28 cellular contexts compared by ENCODE assay signal in genomic region chrX:70175338-70175737, GRCh38. TPM values are rescaled to one million over a fixed set of nuclear protein-coding genes. Genes with fewer than 3 reads are reported as not detected.
"Had no signal": no experiment of that assay in that cellular context is flagged by ENCODE, and none has a peak within 500 bp of the region (broad histone marks: within the 10 kb centered on the region; RNA-seq: fewer than 3 reads in every experiment).

No MANE protein-coding gene starts in this region.

- H3K9me3 Mint-ChIP-seq: activated CD4-positive, alpha-beta memory T cell treated with anti-CD3 and anti-CD28 coated beads, Interleukin-2, amount 10 ng/mL, durations not matched to agents 7 days and 5 days; activated naive CD8-positive, alpha-beta T cell treated with anti-CD3 and anti-CD28 coated beads for 36 hours; memory B cell; neural crest cell had no signal

- H3K27ac ChIP-seq: cardiac muscle cell, esophagus squamous epithelium, heart right ventricle, transverse colon, uterus had no signal

- H3K27ac Mint-ChIP-seq: activated CD4-positive, alpha-beta memory T cell treated with anti-CD3 and anti-CD28 coated beads, Interleukin-2, amount 10 ng/mL, durations not matched to agents 7 days and 5 days; activated CD8-positive, alpha-beta memory T cell treated with anti-CD3 and anti-CD28 coated beads, Interleukin-2, amount 10 ng/mL, durations not matched to agents 7 days and 5 days; memory B cell; progenitor cell of endocrine pancreas had no signal

- H3K36me3 Mint-ChIP-seq: activated CD8-positive, alpha-beta memory T cell treated with anti-CD3 and anti-CD28 coated beads, Interleukin-2, amount 10 ng/mL, durations not matched to agents 7 days and 5 days; activated naive CD8-positive, alpha-beta T cell treated with anti-CD3 and anti-CD28 coated beads for 36 hours; memory B cell; naive B cell had no signal

- H3K27me3 Mint-ChIP-seq: activated CD4-positive, alpha-beta memory T cell treated with anti-CD3 and anti-CD28 coated beads, Interleukin-2, amount 10 ng/mL, durations not matched to agents 7 days and 5 days; activated CD8-positive, alpha-beta memory T cell treated with anti-CD3 and anti-CD28 coated beads, Interleukin-2, amount 10 ng/mL, durations not matched to agents 7 days and 5 days; activated naive CD8-positive, alpha-beta T cell treated with anti-CD3 and anti-CD28 coated beads for 36 hours; memory B cell; naive B cell; progenitor cell of endocrine pancreas had no signal

- H3K4me3 Mint-ChIP-seq: activated CD4-positive, alpha-beta memory T cell treated with anti-CD3 and anti-CD28 coated beads, Interleukin-2, amount 10 ng/mL, durations not matched to agents 7 days and 5 days; activated CD8-positive, alpha-beta memory T cell treated with anti-CD3 and anti-CD28 coated beads, Interleukin-2, amount 10 ng/mL, durations not matched to agents 7 days and 5 days; activated naive CD8-positive, alpha-beta T cell treated with anti-CD3 and anti-CD28 coated beads for 36 hours; memory B cell; naive B cell; neural crest cell had no signal

- ATAC-seq: activated CD8-positive, alpha-beta memory T cell treated with anti-CD3 and anti-CD28 coated beads, Interleukin-2, amount 10 ng/mL, durations not matched to agents 7 days and 5 days; heart right ventricle; left ventricle myocardium superior; right cardiac atrium had no signal

- DNase-seq: activated CD4-positive, alpha-beta memory T cell treated with anti-CD3 and anti-CD28 coated beads, Interleukin-2, amount 10 ng/mL, durations not matched to agents 7 days and 5 days; activated CD4-positive, alpha-beta T cell treated with anti-CD3 and anti-CD28 coated beads for 48 hours; activated CD4-positive, CD25-positive, alpha-beta regulatory T cell; activated CD8-positive, alpha-beta memory T cell treated with anti-CD3 and anti-CD28 coated beads, Interleukin-2, amount 10 ng/mL, durations not matched to agents 7 days and 5 days; activated naive CD4-positive, alpha-beta T cell; activated naive CD8-positive, alpha-beta T cell treated with anti-CD3 and anti-CD28 coated beads for 36 hours; amygdala; effector memory CD4-positive, alpha-beta T cell; esophagus squamous epithelium; heart right ventricle; kidney glomerular epithelial cell; left ventricle myocardium superior; naive B cell; right cardiac atrium; stimulated activated CD4-positive, alpha-beta T cell treated with anti-CD3 and anti-CD28 coated beads, Interleukin-2, amount 100 ng/mL, for 24 hours; stimulated activated naive CD4-positive, alpha-beta T cell treated with Interleukin-2 at 50 U/mL for 16 hours; transverse colon; uterus had no signal

RNA-seq across cellular contexts. Expression of gene DGAT2L6, which starts 1.9 kb away (rescaled TPM):
- total RNA-seq: activated CD4-positive, alpha-beta memory T cell treated with anti-CD3 and anti-CD28 coated beads, Interleukin-2, amount 10 ng/mL, durations not matched to agents 7 days and 5 days; activated CD8-positive, alpha-beta memory T cell treated with anti-CD3 and anti-CD28 coated beads, Interleukin-2, amount 10 ng/mL, durations not matched to agents 7 days and 5 days; activated naive CD8-positive, alpha-beta T cell treated with anti-CD3 and anti-CD28 coated beads for 36 hours; cardiac muscle cell; dermis blood vessel endothelial cell; endothelial cell of umbilical vein; esophagus squamous epithelium; heart right ventricle; left ventricle myocardium superior; mucosa of descending colon; neural crest cell; omental fat pad; progenitor cell of endocrine pancreas; right cardiac atrium; skeletal muscle tissue; subcutaneous adipose tissue; transverse colon; uterus had no signal
- polyA plus RNA-seq: cardiac muscle cell, endothelial cell of umbilical vein, heart right ventricle, right cardiac atrium had no signal

RNA-seq across cellular contexts. Expression of gene AWAT1, which starts 59.1 kb away (rescaled TPM):
- total RNA-seq: activated CD4-positive, alpha-beta memory T cell treated with anti-CD3 and anti-CD28 coated beads, Interleukin-2, amount 10 ng/mL, durations not matched to agents 7 days and 5 days; activated CD8-positive, alpha-beta memory T cell treated with anti-CD3 and anti-CD28 coated beads, Interleukin-2, amount 10 ng/mL, durations not matched to agents 7 days and 5 days; activated naive CD8-positive, alpha-beta T cell treated with anti-CD3 and anti-CD28 coated beads for 36 hours; cardiac muscle cell; dermis blood vessel endothelial cell; endothelial cell of umbilical vein; esophagus squamous epithelium; heart right ventricle; left ventricle myocardium superior; mucosa of descending colon; neural crest cell; omental fat pad; progenitor cell of endocrine pancreas; right cardiac atrium; skeletal muscle tissue; subcutaneous adipose tissue; transverse colon; uterus had no signal
- polyA plus RNA-seq: cardiac muscle cell, endothelial cell of umbilical vein, heart right ventricle, right cardiac atrium had no signal
